In the genomic region with DNA sequence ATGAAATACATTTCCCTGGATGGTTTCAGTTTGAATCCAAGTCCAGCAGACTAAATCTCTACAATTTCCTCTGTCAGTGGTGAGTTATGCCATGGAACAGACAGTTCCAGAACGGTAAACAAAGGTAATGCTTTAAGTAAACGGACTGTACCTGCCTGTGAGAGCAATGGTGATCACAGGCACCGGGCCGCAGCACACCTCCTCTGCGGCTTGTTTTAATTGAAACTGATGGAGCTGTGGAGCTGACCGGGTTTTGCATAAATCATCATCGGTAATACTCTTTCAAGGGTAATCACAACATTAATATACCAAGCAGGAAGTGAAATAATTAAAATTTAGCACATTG, we compare ENCODE assay signal across 21 cellular contexts.
DNase-seq lines count a peak whose midpoint lies in the region; ATAC-seq and TF ChIP-seq lines count a peak whose summit lies in the region.
"Had no signal": no experiment of that assay in that cellular context is flagged by ENCODE, and none has a peak within 500 bp of the region (broad histone marks: within the 10 kb centered on the region; RNA-seq: fewer than 3 reads in every experiment).

No MANE protein-coding gene starts in this region.

- no peaks in the 10 kb centered on the region for H3K27me3 ChIP-seq in endocrine pancreas (ENCODE audit: control insufficient read depth, insufficient read depth, low read length)
- no peaks in the 10 kb centered on the region for H3K27me3 ChIP-seq in prostate gland (replicated peaks; ENCODE audit: insufficient read depth)
- H3K27me3 ChIP-seq: BLaER1 treated with 17β-estradiol and CSF1 and Interleukin-3, amounts not matched to agents 10 nM and 100 nM; MG63; SJSA1 had no signal

- TF ChIP-seq CTCF in C4-2B (conservative IDR thresholded peaks at IDR 0.05) (0 out of 2 replicates have a peak, but pooled peaks have one; percentile 18), LNCaP clone FGC (IDR thresholded peaks at IDR 0.05; ENCODE audit: control insufficient read depth, extremely low read depth, insufficient read depth) (no peak), prostate gland (IDR thresholded peaks at IDR 0.05) (peak in 1 of 4 experiments; percentile 25)

- no peak overlapping the region for H3K9ac ChIP-seq in endocrine pancreas (ENCODE audit: control insufficient read depth, insufficient read depth, low read length)
- H3K9ac ChIP-seq: BLaER1 treated with 17β-estradiol and CSF1 and Interleukin-3, amounts not matched to agents 10 nM and 100 nM had no signal

- peaks cover 10% of the 10 kb centered on the region for H3K4me1 ChIP-seq in endocrine pancreas (ENCODE audit: control insufficient read depth, insufficient read depth, low read length)
- no peaks in the 10 kb centered on the region for H3K4me1 ChIP-seq in prostate gland (replicated peaks)
- H3K4me1 ChIP-seq: BLaER1 treated with 17β-estradiol and CSF1 and Interleukin-3, amounts not matched to agents 10 nM and 100 nM; SJSA1 had no signal

- intact Hi-C loops in prostate gland (cut with DNase I), result no loop called here

- DNase-seq in LNCaP clone FGC (ENCODE audit: low read depth) (peak; percentile 88), prostate gland (ENCODE audit: low spot score) (peak; percentile 79), KG1 (lab: John Stamatoyannopoulos, UW) (no peak)
- DNase-seq: CD4-positive, alpha-beta memory T cell; COR-L47; DND-41; MG63; NCI-H146; NCI-H1930; NCI-H2107; NCI-H524; NCI-H82; Right ventricle myocardium superior; RPMI8226 had no signal

- H3K36me3 ChIP-seq in endocrine pancreas (ENCODE audit: control insufficient read depth, insufficient read depth, low read length) (no peaks in the 10 kb centered on the region), prostate gland (no peaks in the 10 kb centered on the region)
- H3K36me3 ChIP-seq: BLaER1 treated with 17β-estradiol and CSF1 and Interleukin-3, amounts not matched to agents 10 nM and 100 nM; MG63; SJSA1 had no signal

- TF ChIP-seq POLR2A in prostate gland (IDR thresholded peaks at IDR 0.05), result no peak

- 52% methylated on average over 7 of the region's 7 CpGs for WGBS in prostate gland

- no peak for ATAC-seq in HG02759 (IDR thresholded peaks at IDR 0.05; ENCODE audit: unreplicated experiment)
- ATAC-seq in GM19328 (IDR thresholded peaks at IDR 0.05; ENCODE audit: unreplicated experiment), result no peak
- ATAC-seq: A549 had no signal

- H3K4me3 ChIP-seq in LNCaP clone FGC (ENCODE audit: low read depth, low read length) (peak overlapping the region; percentile 21), endocrine pancreas (ENCODE audit: control insufficient read depth, insufficient read depth, low read length) (peak overlapping the region; percentile 71), prostate gland (no peak overlapping the region)
- H3K4me3 ChIP-seq: A549; BLaER1 treated with 17β-estradiol and CSF1 and Interleukin-3, amounts not matched to agents 10 nM and 100 nM; MG63; SJSA1 had no signal

- H3K27ac ChIP-seq in C4-2B (peak overlapping the region; percentile 96), prostate gland (peak overlapping the region; percentile 72 to 83)
- H3K27ac ChIP-seq: A549; BLaER1 treated with 17β-estradiol and CSF1 and Interleukin-3, amounts not matched to agents 10 nM and 100 nM; SJSA1 had no signal

- H3K9me3 ChIP-seq in endocrine pancreas (ENCODE audit: control insufficient read depth, low read length) (no peaks in the 10 kb centered on the region), prostate gland (no peaks in the 10 kb centered on the region)
- H3K9me3 ChIP-seq: MG63, SJSA1 had no signal

Comparison
In these comparisons a context has a peak if more than half of its experiments do, and no peak if none do; other contexts are left out.
1. H3K4me3 ChIP-seq: peak in LNCaP clone FGC (single experiment) and endocrine pancreas (single experiment); none in prostate gland (0 of 2).